1 cellular context compared by ENCODE assay signal in the genomic region with DNA sequence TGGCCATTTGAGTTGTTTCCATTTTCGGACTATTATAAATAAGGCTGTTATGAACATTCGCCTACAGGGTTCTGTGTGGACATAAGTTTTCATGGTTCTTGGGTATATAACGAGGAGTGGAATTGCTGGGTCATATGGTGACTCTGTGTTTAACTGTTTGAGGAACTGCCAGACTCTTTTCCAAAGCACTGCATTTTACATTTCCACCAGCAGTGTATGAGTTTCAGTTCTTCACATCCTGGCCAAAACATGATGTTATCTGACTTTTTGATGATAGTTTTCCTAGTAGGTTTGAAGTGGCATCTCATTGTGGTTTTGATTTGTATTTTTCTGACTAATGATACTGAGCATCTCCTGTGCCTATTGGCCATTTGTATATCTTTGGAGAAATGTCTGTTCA.
TF ChIP-seq lines count a peak whose summit lies in the region.

No MANE protein-coding gene starts in this region.

TF ChIP-seq in GM12878, 131 proteins besides CTCF, POLR2A, EP300 and RAD21:
- no peak for TF ChIP-seq ZSCAN29 (IDR thresholded peaks at IDR 0.05)
- TF ChIP-seq NFYA (IDR thresholded peaks at IDR 0.05; ENCODE audit: borderline replicate concordance, low read depth, low read length) = no peak
- TF ChIP-seq SREBF2 (IDR thresholded peaks at IDR 0.05; ENCODE audit: low read length) = no peak
- TF ChIP-seq YBX1 (IDR thresholded peaks at IDR 0.05) = no peak
- TF ChIP-seq USF2 (IDR thresholded peaks at IDR 0.05; ENCODE audit: borderline replicate concordance, low read depth, low read length) = no peak
- no peak for TF ChIP-seq CUX1 (IDR thresholded peaks at IDR 0.05; ENCODE audit: insufficient replicate concordance, low read depth, low read length)
- TF ChIP-seq, protein P1, sequence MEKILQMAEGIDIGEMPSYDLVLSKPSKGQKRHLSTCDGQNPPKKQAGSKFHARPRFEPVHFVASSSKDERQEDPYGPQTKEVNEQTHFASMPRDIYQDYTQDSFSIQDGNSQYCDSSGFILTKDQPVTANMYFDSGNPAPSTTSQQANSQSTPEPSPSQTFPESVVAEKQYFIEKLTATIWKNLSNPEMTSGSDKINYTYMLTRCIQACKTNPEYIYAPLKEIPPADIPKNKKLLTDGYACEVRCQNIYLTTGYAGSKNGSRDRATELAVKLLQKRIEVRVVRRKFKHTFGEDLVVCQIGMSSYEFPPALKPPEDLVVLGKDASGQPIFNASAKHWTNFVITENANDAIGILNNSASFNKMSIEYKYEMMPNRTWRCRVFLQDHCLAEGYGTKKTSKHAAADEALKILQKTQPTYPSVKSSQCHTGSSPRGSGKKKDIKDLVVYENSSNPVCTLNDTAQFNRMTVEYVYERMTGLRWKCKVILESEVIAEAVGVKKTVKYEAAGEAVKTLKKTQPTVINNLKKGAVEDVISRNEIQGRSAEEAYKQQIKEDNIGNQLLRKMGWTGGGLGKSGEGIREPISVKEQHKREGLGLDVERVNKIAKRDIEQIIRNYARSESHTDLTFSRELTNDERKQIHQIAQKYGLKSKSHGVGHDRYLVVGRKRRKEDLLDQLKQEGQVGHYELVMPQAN (conservative IDR thresholded peaks at IDR 0.05) = no peak
